8 cellular contexts compared by ENCODE assay signal in genomic region chr1:47710075-47711071, GRCh38.
DNase-seq lines count a peak whose midpoint lies in the region; ATAC-seq and TF ChIP-seq lines count a peak whose summit lies in the region.

No MANE protein-coding gene starts in this region.

- H3K27ac Mint-ChIP-seq in effector memory CD8-positive, alpha-beta T cell = no peak overlapping the region
- H3K27ac Mint-ChIP-seq in memory B cell = no peak overlapping the region

- CTCF ChIA-PET in HEK293 (lab: Yijun Ruan, JAX) = interaction anchor here (0.6 to 10.3 kb wide), 42 partner anchors 9 to 534 kb away, joined by 3 to 120 read pairs (median 4); partner anchors contain the start of gene FOXD2

- H3K4me1 Mint-ChIP-seq in effector memory CD8-positive, alpha-beta T cell (ENCODE audit: low read depth in 2 of 2) = peaks cover 4 to 13% of the 10 kb centered on the region in 2 donors
- peaks cover 2% of the 10 kb centered on the region for H3K4me1 Mint-ChIP-seq in memory B cell

- peak overlapping the region; percentile 27 to 55 for H3K4me3 Mint-ChIP-seq in effector memory CD8-positive, alpha-beta T cell
- peak overlapping the region; percentile 64 for H3K4me3 Mint-ChIP-seq in memory B cell

- no peaks in the 10 kb centered on the region for H3K9me3 Mint-ChIP-seq in effector memory CD8-positive, alpha-beta T cell
- H3K9me3 Mint-ChIP-seq in memory B cell = no peaks in the 10 kb centered on the region

- DNase-seq in DMS153 treated with DMSO at 0.1 percent for 48 hours (lab: John Stamatoyannopoulos, UW; ENCODE audit: unreplicated experiment) = peak; percentile 71
- DNase-seq in NCI-H345 (lab: John Stamatoyannopoulos, UW) = peak; percentile 71
- peak; percentile 42 to 74 (median 61) for DNase-seq in activated CD8-positive, alpha-beta memory T cell treated with anti-CD3 and anti-CD28 coated beads for 48 hours (ENCODE audit: low read depth in 2 of 3, low spot score in 2 of 3)
- DNase-seq in effector memory CD8-positive, alpha-beta T cell = peak; percentile 55 to 63 (median 61)
- peak; percentile 61 to 77 for DNase-seq in memory B cell (ENCODE audit: low spot score in 2 of 2)
- peak; percentile 26 for DNase-seq in stimulated activated CD8-positive, alpha-beta memory T cell treated with anti-CD3 and anti-CD28 coated beads, Interleukin-12 subunit alpha, Interleukin-12 subunit beta, amount 100 ng/mL, for 24 hours (ENCODE audit: extremely low read depth)

- no peaks in the 10 kb centered on the region for H3K9me3 ChIP-seq in HEK293 (ENCODE audit: control insufficient read depth, insufficient read depth, low read depth, low read length)

- peaks cover 81 to 97% of the 10 kb centered on the region in 2 donors for H3K27me3 Mint-ChIP-seq in effector memory CD8-positive, alpha-beta T cell
- H3K27me3 Mint-ChIP-seq in memory B cell = peaks cover 27% of the 10 kb centered on the region

- peak overlapping the region; percentile 29 for H3K4me3 ChIP-seq in HEK293 (ENCODE audit: low read depth, low read length)

- ATAC-seq in effector memory CD8-positive, alpha-beta T cell (replicated peaks) = peak; percentile 78
- peak; percentile 63 for ATAC-seq in memory B cell (ENCODE audit: low read depth)
- ATAC-seq in HG02571 (IDR thresholded peaks at IDR 0.05; ENCODE audit: unreplicated experiment) = no peak

- H3K36me3 Mint-ChIP-seq in effector memory CD8-positive, alpha-beta T cell (ENCODE audit: insufficient read depth) = no peaks in the 10 kb centered on the region
- no peaks in the 10 kb centered on the region for H3K36me3 Mint-ChIP-seq in memory B cell

- H3K27ac ChIP-seq in HEK293 (ENCODE audit: extremely low read depth, low read depth, low read length) = peak overlapping the region; percentile 77

- POLR2A ChIA-PET in HEK293 (lab: Yijun Ruan, JAX) = interaction anchor here (2.6 kb wide), 1 partner anchor 273 kb away, joined by 26 read pairs; the partner anchor contains the start of gene FOXD2

- TF ChIP-seq CTCF in HEK293 (tag by site-specific recombination; IDR thresholded peaks at IDR 0.05) = peak; percentile 95

- peaks cover 6% of the 10 kb centered on the region; the same call in 1 of the 2 replicates for H3K4me1 ChIP-seq in HEK293 (ENCODE audit: control insufficient read depth, insufficient read depth, low read length)

- H3K36me3 ChIP-seq in HEK293 (ENCODE audit: control insufficient read depth in 2 of 2, insufficient read depth in 1 of 2, low read length in 2 of 2) = no peaks in the 10 kb centered on the region

TF ChIP-seq in HEK293, 187 proteins besides CTCF, POLR2A, EP300 and RAD21 (continues in another document):
- TF ChIP-seq ZNF624 (tag by site-specific recombination; IDR thresholded peaks at IDR 0.05) (no peak), SCRT2 (tag by site-specific recombination; IDR thresholded peaks at IDR 0.05) (no peak), MYNN (tag by site-specific recombination; IDR thresholded peaks at IDR 0.05; ENCODE audit: borderline replicate concordance) (no peak), ZNF138 (tag by site-specific recombination; IDR thresholded peaks at IDR 0.05; ENCODE audit: borderline replicate concordance) (no peak), ELK4 (IDR thresholded peaks at IDR 0.05; ENCODE audit: borderline replicate concordance, low read depth, low read length) (no peak), ZNF843 (tag by site-specific recombination; IDR thresholded peaks at IDR 0.05) (0 out of 2 replicates have a peak, but pooled peaks have one; percentile 21), ZNF510 (tag by site-specific recombination; IDR thresholded peaks at IDR 0.05; ENCODE audit: insufficient replicate concordance) (no peak), BCL6B (tag by site-specific recombination; IDR thresholded peaks at IDR 0.05) (no peak), ZEB2 (tag by site-specific recombination; IDR thresholded peaks at IDR 0.05) (0 out of 2 replicates have a peak, but pooled peaks have one; percentile 16), REPIN1 (tag by site-specific recombination; IDR thresholded peaks at IDR 0.05; ENCODE audit: low read depth) (0 out of 2 replicates have a peak, but pooled peaks have one; percentile 55), ZNF449 (tag by site-specific recombination; IDR thresholded peaks at IDR 0.05) (no peak; the same call in 1 of the 2 replicates), ZNF416 (tag by site-specific recombination; IDR thresholded peaks at IDR 0.05) (no peak), ZIC2 (tag by site-specific recombination; IDR thresholded peaks at IDR 0.05) (peak; percentile 18; the same call in 1 of the 2 replicates), KLF9 (tag by site-specific recombination; IDR thresholded peaks at IDR 0.05; ENCODE audit: low read depth) (peak; percentile 29; the same call in 1 of the 2 replicates), ZNF596 (tag by site-specific recombination; IDR thresholded peaks at IDR 0.05) (0 out of 2 replicates have a peak, but pooled peaks have one; percentile 43), YY1 (tag by site-specific recombination; IDR thresholded peaks at IDR 0.05) (no peak), ZNF248 (tag by site-specific recombination; IDR thresholded peaks at IDR 0.05) (no peak), ZBTB1 (tag by site-specific recombination; IDR thresholded peaks at IDR 0.05) (0 out of 2 replicates have a peak, but pooled peaks have one; percentile 88), ZBTB49 (tag by site-specific recombination; IDR thresholded peaks at IDR 0.05; ENCODE audit: low read depth) (no peak), ZNF707 (tag by site-specific recombination; IDR thresholded peaks at IDR 0.05) (no peak)
